ENCODE assay signal across 9 cellular contexts in the genomic region with DNA sequence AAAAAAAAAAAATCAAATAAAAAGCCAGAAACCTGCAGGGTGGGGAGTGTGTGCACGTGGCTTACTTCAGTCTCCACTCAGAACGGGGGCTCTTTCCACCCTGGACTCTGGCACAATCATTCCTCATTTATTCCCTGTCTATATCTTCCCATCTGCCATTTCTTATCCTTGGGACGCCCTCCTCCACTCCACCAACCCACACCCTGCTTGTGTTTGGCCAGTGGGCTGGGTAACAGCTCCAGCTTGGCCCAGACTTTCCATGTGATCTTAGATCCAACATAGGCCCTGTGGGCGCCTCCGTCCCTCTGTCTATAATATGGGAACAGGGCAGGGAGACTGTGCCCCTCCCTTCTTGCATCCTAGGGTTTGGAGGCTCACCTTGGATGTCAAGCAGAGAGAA.
"Had no signal": no experiment of that assay in that cellular context is flagged by ENCODE, and none has a peak within 500 bp of the region (broad histone marks: within the 10 kb centered on the region; RNA-seq: fewer than 3 reads in every experiment).

No MANE protein-coding gene starts in this region.

- FAIRE-seq: H1, H54, K562 had no signal

- H3K27ac Mint-ChIP-seq: GM23338, HFFc6 had no signal

- H3K4me2 ChIP-seq: GM23338 had no signal

- H3K4me3 ChIP-seq: GM23338, K562 had no signal

- H3K4me3 Mint-ChIP-seq: GM23338, H9, HFFc6 had no signal

- ATAC-seq: GM23338, K562 had no signal

- H3K9me3 Mint-ChIP-seq: GM23338, H9, HFFc6 had no signal

- H3K27ac ChIP-seq: HL-60 had no signal

- H2AFZ ChIP-seq: GM23338 had no signal

- DNase-seq: H9, HCEC 1CT, HFFc6, IMR-90 had no signal
